In genomic region chr22:49208003-49208402, GRCh38 we compare ENCODE assay signal across 14 cellular contexts.
"Had no signal": no experiment of that assay in that cellular context is flagged by ENCODE, and none has a peak within 500 bp of the region (broad histone marks: within the 10 kb centered on the region; RNA-seq: fewer than 3 reads in every experiment).

No MANE protein-coding gene starts in this region.

- H3K27ac ChIP-seq: cardiac muscle cell, esophagus muscularis mucosa, hepatocyte, prostate gland, vagina had no signal

- H2AFZ ChIP-seq: hepatocyte had no signal

- H3K27me3 ChIP-seq: cardiac muscle cell, hepatocyte, vagina had no signal

- H3K4me1 ChIP-seq: esophagus muscularis mucosa, prostate gland, vagina had no signal

- H3K4me1 Mint-ChIP-seq: activated CD4-positive, alpha-beta memory T cell treated with anti-CD3 and anti-CD28 coated beads, Interleukin-2, amount 10 ng/mL, durations not matched to agents 7 days and 5 days had no signal

- H3K9me3 ChIP-seq: esophagus muscularis mucosa, prostate gland, vagina had no signal

- H3K27me3 Mint-ChIP-seq: activated CD4-positive, alpha-beta memory T cell treated with anti-CD3 and anti-CD28 coated beads, Interleukin-2, amount 10 ng/mL, durations not matched to agents 7 days and 5 days had no signal

- H3K4me3 ChIP-seq: cardiac muscle cell, esophagus muscularis mucosa, hepatocyte, prostate gland, vagina had no signal

- H3K27ac Mint-ChIP-seq: activated CD4-positive, alpha-beta memory T cell treated with anti-CD3 and anti-CD28 coated beads, Interleukin-2, amount 10 ng/mL, durations not matched to agents 7 days and 5 days; activated naive CD4-positive, alpha-beta T cell treated with anti-CD3 and anti-CD28 coated beads for 36 hours; nephron had no signal

- H3K4me3 Mint-ChIP-seq: activated CD4-positive, alpha-beta memory T cell treated with anti-CD3 and anti-CD28 coated beads, Interleukin-2, amount 10 ng/mL, durations not matched to agents 7 days and 5 days; activated naive CD4-positive, alpha-beta T cell treated with anti-CD3 and anti-CD28 coated beads for 36 hours; nephron had no signal

- H3K9me3 Mint-ChIP-seq: activated naive CD4-positive, alpha-beta T cell treated with anti-CD3 and anti-CD28 coated beads for 36 hours had no signal

- DNase-seq: activated CD4-positive, alpha-beta memory T cell treated with anti-CD3 and anti-CD28 coated beads, Interleukin-2, amount 10 ng/mL, durations not matched to agents 7 days and 5 days; activated CD4-positive, alpha-beta T cell treated with anti-CD3 and anti-CD28 coated beads for 4 hours; cortex of kidney; effector CD4-positive, alpha-beta T cell; kidney glomerular epithelial cell; nucleus accumbens; stimulated activated CD4-positive, alpha-beta T cell treated with anti-CD3 and anti-CD28 coated beads, Interleukin-1b, Interleukin-23, amount 100 ng/mL, for 48 hours had no signal

- H3K79me2 ChIP-seq: hepatocyte had no signal

- H3K4me2 ChIP-seq: hepatocyte had no signal

- H3K36me3 ChIP-seq: cardiac muscle cell, esophagus muscularis mucosa, prostate gland, vagina had no signal
